ENCODE assay signal across 8 cellular contexts in genomic region chr2:102187191-102188150, GRCh38. TPM values are rescaled to one million over a fixed set of nuclear protein-coding genes. Genes with fewer than 3 reads are reported as not detected.
DNase-seq lines count a peak whose midpoint lies in the region; ATAC-seq and TF ChIP-seq lines count a peak whose summit lies in the region.

No MANE protein-coding gene starts in this region.

- ATAC-seq in GM19035 (IDR thresholded peaks at IDR 0.05; ENCODE audit: unreplicated experiment): no peak

- H3K4me1 Mint-ChIP-seq in endodermal cell: no peaks in the 10 kb centered on the region

- H3K36me3 ChIP-seq in endodermal cell (ENCODE audit: control insufficient read depth, insufficient read depth, low read length) (no peaks in the 10 kb centered on the region), MG63 (no peaks in the 10 kb centered on the region)

- peak; percentile 57 for DNase-seq in ELF-1 (ENCODE audit: low read depth, low spot score)
- DNase-seq in activated CD4-positive, alpha-beta T cell treated with anti-CD3 and anti-CD28 coated beads, Interleukin-2, amount 50 U/mL, for 4 hours: peak; percentile 55 to 58
- peak; percentile 48 for DNase-seq in endodermal cell
- DNase-seq in middle frontal gyrus (ENCODE audit: extremely low spot score, low spot score): peak; percentile 29
- peak; percentile 29 for DNase-seq in stimulated activated CD8-positive, alpha-beta memory T cell treated with anti-CD3 and anti-CD28 coated beads, Interleukin-12 subunit alpha, Interleukin-12 subunit beta, amount 100 ng/mL, for 4 hours (ENCODE audit: low read depth)
- no peak for DNase-seq in NCI-H2196 treated with DMSO at 0.1 percent for 48 hours (lab: John Stamatoyannopoulos, UW; ENCODE audit: unreplicated experiment)
- DNase-seq in MG63: no peak

- H3K27ac ChIP-seq in endodermal cell (ENCODE audit: low read depth, low read length): no peak overlapping the region

- H3K4me3 ChIP-seq in endodermal cell (ENCODE audit: low read length): no peak overlapping the region
- H3K4me3 ChIP-seq in MG63: no peak overlapping the region

- peaks cover 4% of the 10 kb centered on the region for H3K9me3 Mint-ChIP-seq in endodermal cell

- 41 to 54% methylated on average over 17 to 73 of the region's 73 CpGs for WGBS in endodermal cell (ENCODE audit: insufficient coverage in 1 of 2, insufficient read length in 1 of 2), 2 experiments

- no peaks in the 10 kb centered on the region for H3K9me3 ChIP-seq in endodermal cell (ENCODE audit: control insufficient read depth, low read length)
- no peaks in the 10 kb centered on the region for H3K9me3 ChIP-seq in MG63

- peak; percentile 54 for TF ChIP-seq CTCF in endodermal cell (conservative IDR thresholded peaks at IDR 0.05)

- H3K4me3 Mint-ChIP-seq in endodermal cell: peak overlapping the region; percentile 55

- peaks cover 62% of the 10 kb centered on the region for H3K27me3 Mint-ChIP-seq in endodermal cell (ENCODE audit: insufficient read depth)

- H3K4me1 ChIP-seq in endodermal cell (ENCODE audit: control insufficient read depth, insufficient read depth, low read length): no peaks in the 10 kb centered on the region

- H3K9ac ChIP-seq in endodermal cell (ENCODE audit: extremely low read depth, low read length, poor library complexity, severe bottlenecking): no peak overlapping the region

- H3K36me3 Mint-ChIP-seq in endodermal cell (ENCODE audit: low read depth): peaks cover 4% of the 10 kb centered on the region

- H3K27ac Mint-ChIP-seq in endodermal cell: no peak overlapping the region

- H3K27me3 ChIP-seq in endodermal cell (ENCODE audit: control insufficient read depth, insufficient read depth, low read length, poor library complexity, severe bottlenecking) (peaks cover 48% of the 10 kb centered on the region), MG63 (no peaks in the 10 kb centered on the region)

RNA-seq across cellular contexts. Expression of gene IL1RL2, which starts 0.6 kb away (rescaled TPM):
- under 1 TPM; 0.38 to 0.44 TPM for total RNA-seq in endodermal cell
- polyA plus RNA-seq in endodermal cell (2013, experiment 1 of 2): not detected
- not detected for polyA plus RNA-seq in endodermal cell (2013, experiment 2 of 2)
- total RNA-seq in MG63 (2014; rRNA removed; shearing (Covaris generic); ENCODE audit: low replicate concordance): not detected in 2 replicates

RNA-seq across cellular contexts. Expression of gene IL1R1, which starts 44.9 kb away (rescaled TPM):
- total RNA-seq in endodermal cell: 1 to 10 TPM; 3.0 to 4.1 TPM
- polyA plus RNA-seq in endodermal cell (2013, experiment 1 of 2): 0.96 TPM
- 0.79 TPM for polyA plus RNA-seq in endodermal cell (2013, experiment 2 of 2)
- total RNA-seq in MG63 (2014; rRNA removed; shearing (Covaris generic); ENCODE audit: low replicate concordance): 0.82 and 1.4 TPM in 2 replicates

Comparison
In these comparisons a context has a peak if more than half of its experiments do, and no peak if none do; other contexts are left out.
1. DNase-seq: peak in ELF-1 (single experiment), activated CD4-positive, alpha-beta T cell treated with anti-CD3 and anti-CD28 coated beads, Interleukin-2, amount 50 U/mL, for 4 hours (2 of 2), endodermal cell (single experiment), middle frontal gyrus (single experiment) and stimulated activated CD8-positive, alpha-beta memory T cell treated with anti-CD3 and anti-CD28 coated beads, Interleukin-12 subunit alpha, Interleukin-12 subunit beta, amount 100 ng/mL, for 4 hours (single experiment); none in NCI-H2196 treated with DMSO at 0.1 percent for 48 hours (single experiment) and MG63 (single experiment).